ENCODE assay signal across 24 cellular contexts in genomic region chr5:68821056-68821455, GRCh38.
"Had no signal": no experiment of that assay in that cellular context is flagged by ENCODE, and none has a peak within 500 bp of the region (broad histone marks: within the 10 kb centered on the region; RNA-seq: fewer than 3 reads in every experiment).

No MANE protein-coding gene starts in this region.

- H3K36me3 ChIP-seq: breast epithelium had no signal

- DNase-seq: activated B cell treated with CpG ODN at 0.5 μM for 24 hours; activated CD4-positive, alpha-beta T cell treated with anti-CD3 and anti-CD28 coated beads for 1 hour; activated CD4-positive, alpha-beta T cell treated with anti-CD3 and anti-CD28 coated beads, Interleukin-2, amount 10 ng/mL, durations not matched to agents 7 days and 5 days; activated CD8-positive, alpha-beta memory T cell treated with anti-CD3 and anti-CD28 coated beads, Interleukin-2, amount 50 U/mL, for 4 hours; activated CD8-positive, alpha-beta T cell treated with anti-CD3 and anti-CD28 coated beads for 36 hours; activated effector memory CD4-positive, alpha-beta T cell treated with Interleukin-2 at 50 U/mL for 16 hours; activated naive CD4-positive, alpha-beta T cell; activated T-cell treated with anti-CD3 and anti-CD28 coated beads, Interleukin-2, amount 50 U/mL, for 1 hour; aorta; central memory CD4-positive, alpha-beta T cell; Karpas-422; NCI-H1092; NCI-H1417; NCI-H1930; NCI-H345; NCI-H510A; NCI-H526 treated with DMSO at 0.1 percent for 48 hours; NCI-H82; SIG-M5; T-cell; T-helper 2 cell; T1000 had no signal

- H3K9me3 ChIP-seq: breast epithelium had no signal

- H3K27me3 ChIP-seq: breast epithelium had no signal

- H3K4me3 ChIP-seq: breast epithelium, K562 had no signal

- H3K27ac ChIP-seq: breast epithelium had no signal
